In the genomic region with DNA sequence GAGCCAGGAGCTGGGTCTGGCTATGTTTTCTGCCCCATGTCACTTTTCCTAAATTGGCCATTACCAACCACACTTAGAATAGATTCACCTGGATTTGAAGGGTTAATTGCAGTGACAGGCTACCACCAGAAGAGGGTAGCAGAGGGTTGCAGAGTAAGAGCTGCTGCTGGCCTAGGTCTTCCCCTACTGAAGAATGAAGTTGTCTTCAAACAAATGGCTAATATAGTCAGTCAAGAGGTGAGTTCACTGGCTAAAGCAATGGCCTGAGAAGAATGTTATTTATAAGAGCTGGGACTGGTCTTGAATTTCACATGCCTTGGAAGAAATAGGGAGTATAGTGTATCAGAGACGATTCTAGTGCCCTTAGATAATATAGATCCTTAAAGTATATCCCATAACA, we compare ENCODE assay signal across 8 cellular contexts. TPM values are rescaled to one million over a fixed set of nuclear protein-coding genes. Genes with fewer than 3 reads are reported as not detected.
A peak's percentile ranks its signal among the peaks of the same experiment; 100 is the strongest.
DNase-seq lines count a peak whose midpoint lies in the region; ATAC-seq, FAIRE-seq and TF ChIP-seq lines count a peak whose summit lies in the region.
"Not testable (repeated sequence)": the region's sequence is repeated elsewhere in the genome, so short reads cannot be mapped to it uniquely, and the experiment has no call there.

No MANE protein-coding gene starts in this region.

- not testable (repeated sequence) for H2AFZ ChIP-seq in PC-9, parathyroid adenoma

- H3K4me1 ChIP-seq in PC-9 (replicated peaks; ENCODE audit: insufficient read depth); body of pancreas; cardiac muscle cell (ENCODE audit: low read depth); parathyroid adenoma: not testable (repeated sequence)

- peak; percentile 85 for TF ChIP-seq CTCF in PC-9 (conservative IDR thresholded peaks at IDR 0.05)
- peak; percentile 29 to 63 (median 58) for TF ChIP-seq CTCF in body of pancreas (IDR thresholded peaks at IDR 0.05)
- TF ChIP-seq CTCF in cardiac muscle cell (IDR thresholded peaks at IDR 0.05; ENCODE audit: low read depth, low read length): peak; percentile 67
- peak; percentile 54 for TF ChIP-seq CTCF in parathyroid adenoma (IDR thresholded peaks at IDR 0.05)

- WGBS in body of pancreas, 2 donors: 83 to 88% methylated on average over 1 of the region's 1 CpG

- not testable (repeated sequence) for H3K4me2 ChIP-seq in PC-9; parathyroid adenoma (ENCODE audit: low read length)

- FAIRE-seq in GM18507 (lab: Jason Lieb, UNC) (peak; percentile 94), H54 (lab: Jason Lieb, UNC) (peak; percentile 95)

- CTCF ChIA-PET in PC-9 (lab: Charles Lee): not testable (repeated sequence)

- POLR2A ChIA-PET in PC-9 (lab: Charles Lee; ENCODE audit: unreplicated experiment): not testable (repeated sequence)

- peak; percentile 1 for DNase-seq in AG08395 (ENCODE audit: low spot score)
- not testable (repeated sequence) for DNase-seq in GM18507 (ENCODE audit: extremely low spot score, insufficient read length, low read depth); H54 (ENCODE audit: insufficient read length, low spot score)
- peak; percentile 13 to 36 for DNase-seq in PC-9
- DNase-seq in body of pancreas: peak; percentile 11 to 21 (median 16)
- peak; percentile 34 to 38 for DNase-seq in cardiac muscle cell (ENCODE audit: low read depth in 1 of 2, low spot score in 1 of 2)

- not testable (repeated sequence) for H3K4me3 ChIP-seq in PC-9; body of pancreas; cardiac muscle cell; parathyroid adenoma (ENCODE audit: low read depth, low read length)

- ATAC-seq in HG03565 (IDR thresholded peaks at IDR 0.05; ENCODE audit: unreplicated experiment) (peak; percentile 90), body of pancreas (peak; percentile 67)

- not testable (repeated sequence) for H3K9ac ChIP-seq in parathyroid adenoma

- H3K27me3 ChIP-seq in PC-9 (ENCODE audit: insufficient read depth, low read depth); body of pancreas; cardiac muscle cell; parathyroid adenoma (ENCODE audit: control insufficient read depth, insufficient read depth, low read length): not testable (repeated sequence)

- not testable (repeated sequence) for BruUV-seq in PC-9 (replicated peaks; lab: Mats Ljungman, UMichigan)

- H4K20me1 ChIP-seq in PC-9 (ENCODE audit: insufficient read depth): not testable (repeated sequence)

- H3K9me2 ChIP-seq in PC-9 (ENCODE audit: insufficient read depth): not testable (repeated sequence)

- not testable (repeated sequence) for H3K27ac ChIP-seq in PC-9, body of pancreas, cardiac muscle cell, parathyroid adenoma

- H3K36me3 ChIP-seq in PC-9 (ENCODE audit: low read depth); body of pancreas (replicated peaks in 1 of 2; ENCODE audit: insufficient read depth in 1 of 2, low read depth in 2 of 2); cardiac muscle cell; parathyroid adenoma (ENCODE audit: control insufficient read depth, insufficient read depth, low read length): not testable (repeated sequence)

- not testable (repeated sequence) for TF ChIP-seq POLR2A in H54 (IDR thresholded peaks at IDR 0.05; ENCODE audit: low read depth, low read length); body of pancreas (IDR thresholded peaks at IDR 0.05)

- not testable (repeated sequence) for H3K9me3 ChIP-seq in PC-9 (ENCODE audit: insufficient read depth, low read depth); body of pancreas; cardiac muscle cell (ENCODE audit: low read depth); parathyroid adenoma (ENCODE audit: control insufficient read depth, low read length)

- H3F3A ChIP-seq in PC-9 (ENCODE audit: insufficient read depth, low read depth): not testable (repeated sequence)

- H3K79me2 ChIP-seq in PC-9 (ENCODE audit: low read depth); parathyroid adenoma: not testable (repeated sequence)

- intact Hi-C loops in PC-9 (cut with micrococcal nuclease; ENCODE audit: unreplicated experiment): loop anchor here (10.0 kb wide), 1 partner anchor 517 kb away; no protein-coding TSS in a partner anchor
- intact Hi-C loops in body of pancreas (cut with DNase I): loop anchor here (10.0 kb wide), 1 partner anchor 377 kb away; no protein-coding TSS in a partner anchor

RNA-seq across cellular contexts. Expression of a gene that starts 32.2 kb away (rescaled TPM):
- total RNA-seq in PC-9 (2021) (0.05 TPM in 1 of 2 replicates, not detected in the other), body of pancreas (under 1 TPM in 1 of 2 donors, not detected in 1; 0.33 TPM), cardiac muscle cell (0.06 TPM in 1 of 2 replicates, not detected in the other)
- not detected in 2 replicates for polyA plus RNA-seq in cardiac muscle cell
